32 cellular contexts compared by ENCODE assay signal in the genomic region with DNA sequence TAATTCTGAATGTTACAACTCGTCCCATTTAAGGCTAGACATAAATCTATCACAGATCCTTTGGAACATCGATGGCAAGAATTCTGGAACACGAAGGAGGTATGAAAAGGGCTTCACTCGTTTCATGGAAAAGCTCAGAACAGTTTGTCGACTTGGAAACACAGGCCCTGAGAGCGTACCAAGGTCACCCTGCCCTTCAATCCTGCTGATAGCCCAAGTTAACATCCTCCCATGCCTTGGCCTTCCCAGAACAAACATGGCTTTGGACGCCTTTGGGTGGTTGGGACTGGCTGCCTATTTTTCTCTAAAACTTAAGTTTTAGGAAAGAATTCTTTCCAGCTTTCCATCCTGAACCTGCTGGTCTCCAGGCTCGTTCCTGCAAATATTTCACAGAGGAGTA.
"Had no signal": no experiment of that assay in that cellular context is flagged by ENCODE, and none has a peak within 500 bp of the region (broad histone marks: within the 10 kb centered on the region; RNA-seq: fewer than 3 reads in every experiment).

No MANE protein-coding gene starts in this region.

- DNase-seq: Karpas-422, Kasumi-1, KG1, MG63, MM.1S, MV-4-11, NCI-H1048, NCI-H1092, NCI-H1092 treated with DMSO at 0.1 percent for 48 hours, NCI-H1105, NCI-H1105 treated with DMSO at 0.1 percent for 48 hours, NCI-H1417 treated with DMSO at 0.1 percent for 48 hours, NCI-H1436, NCI-H1436 treated with DMSO at 0.1 percent for 48 hours, NCI-H146, NCI-H1694, NCI-H1694 treated with DMSO at 0.1 percent for 48 hours, NCI-H1930, NCI-H2029, NCI-H2029 treated with DMSO at 0.1 percent for 48 hours, NCI-H2081, NCI-H2081 treated with DMSO at 0.1 percent for 48 hours, NCI-H2107, NCI-H2171, NCI-H2171 treated with DMSO at 0.1 percent for 48 hours, NCI-H2227 treated with DMSO at 0.1 percent for 48 hours, NCI-H226, NCI-H345, NCI-H446, NCI-H446 treated with DMSO at 0.1 percent for 48 hours, NCI-H510A had no signal

- H3K36me3 ChIP-seq: MG63 had no signal

- H3K4me3 ChIP-seq: MG63 had no signal

- H3K9ac ChIP-seq: KMS-11 had no signal

- H3K9me3 ChIP-seq: MG63 had no signal

- H3K27ac ChIP-seq: KMS-11 had no signal

- H3K4me2 ChIP-seq: KMS-11 had no signal

- H3K27me3 ChIP-seq: MG63 had no signal
